8 cellular contexts compared by ENCODE assay signal in genomic region chr16:75070055-75070841, GRCh38. TPM values are rescaled to one million over a fixed set of nuclear protein-coding genes. Genes with fewer than 3 reads are reported as not detected.
DNase-seq lines count a peak whose midpoint lies in the region; ATAC-seq, FAIRE-seq and TF ChIP-seq lines count a peak whose summit lies in the region.
"Had no signal": no experiment of that assay in that cellular context is flagged by ENCODE, and none has a peak within 500 bp of the region (broad histone marks: within the 10 kb centered on the region; RNA-seq: fewer than 3 reads in every experiment).

No MANE protein-coding gene starts in this region.

- TF ChIP-seq POLR2A in heart left ventricle (IDR thresholded peaks at IDR 0.05) = no peak
- TF ChIP-seq POLR2A in H54 (IDR thresholded peaks at IDR 0.05; ENCODE audit: low read depth, low read length) = no peak

- no peaks in the 10 kb centered on the region for H3K9me3 ChIP-seq in RWPE2 (ENCODE audit: severe bottlenecking)
- no peaks in the 10 kb centered on the region for H3K9me3 ChIP-seq in heart left ventricle
- H3K9me3 ChIP-seq in psoas muscle = no peaks in the 10 kb centered on the region

- WGBS in heart left ventricle, 4 donors = 43 to 59% (median 46%) methylated on average over 11 of the region's 11 CpGs
- WGBS in psoas muscle, 3 donors = 38 to 45% (median 40%) methylated on average over 11 of the region's 11 CpGs

- ATAC-seq in RWPE2 (ENCODE audit: low read depth) (0 out of 3 replicates have a peak, but pooled peaks have one; percentile 19), heart left ventricle (peak in 3 of 4 donors; percentile 54 to 68 (median 58)), psoas muscle (peak; percentile 49 to 78 (median 70)), HG02938 (IDR thresholded peaks at IDR 0.05; ENCODE audit: unreplicated experiment) (no peak)

- H3K4me3 ChIP-seq in RWPE2 (ENCODE audit: severe bottlenecking) (no peak overlapping the region), heart left ventricle (no peak overlapping the region), psoas muscle (no peak overlapping the region)

- intact Hi-C loops in heart left ventricle (cut with DNase I) = no loop called here
- intact Hi-C loops in psoas muscle (cut with DNase I) = no loop called here

- DNase-seq in EH (ENCODE audit: low read depth) (peak; percentile 17), RWPE2 (ENCODE audit: low spot score) (no peak), heart left ventricle (peak; percentile 23 to 81 (median 40)), psoas muscle (peak; percentile 55 to 83), NCI-H128 (lab: John Stamatoyannopoulos, UW; ENCODE audit: unreplicated experiment) (no peak), H54 (ENCODE audit: insufficient read length, low spot score) (no peak)
- DNase-seq: NCI-H2171 had no signal

- H3K27ac ChIP-seq in RWPE2 (ENCODE audit: poor library complexity, severe bottlenecking) = no peak overlapping the region
- peak overlapping the region in 1 of 12 donors; percentile 15 for H3K27ac ChIP-seq in heart left ventricle
- peak overlapping the region; percentile 47 for H3K27ac ChIP-seq in psoas muscle

- FAIRE-seq in H54 (lab: Jason Lieb, UNC) = no peak

- H3K36me3 ChIP-seq in RWPE2 (ENCODE audit: low read depth) (no peaks in the 10 kb centered on the region), heart left ventricle (no peaks in the 10 kb centered on the region), psoas muscle (ENCODE audit: insufficient read depth in 1 of 2, low read depth in 1 of 2) (no peaks in the 10 kb centered on the region)

- H3K4me1 ChIP-seq in RWPE2 (ENCODE audit: insufficient read depth, poor library complexity, severe bottlenecking) (no peaks in the 10 kb centered on the region), heart left ventricle (peaks cover 1 to 46% (median 22%) of the 10 kb centered on the region in 12 donors), psoas muscle (peaks cover 50% of the 10 kb centered on the region)

- TF ChIP-seq CTCF in RWPE2 (IDR thresholded peaks at IDR 0.05; ENCODE audit: poor library complexity, severe bottlenecking) (no peak), heart left ventricle (IDR thresholded peaks at IDR 0.05) (no peak), psoas muscle (IDR thresholded peaks at IDR 0.05) (no peak)

- no peaks in the 10 kb centered on the region for H3K27me3 ChIP-seq in RWPE2 (ENCODE audit: insufficient read depth, poor library complexity, severe bottlenecking)
- no peaks in the 10 kb centered on the region for H3K27me3 ChIP-seq in heart left ventricle
- H3K27me3 ChIP-seq in psoas muscle (ENCODE audit: insufficient read depth in 3 of 3, low read length in 2 of 3) = no peaks in the 10 kb centered on the region

RNA-seq across cellular contexts. Expression of gene LDHD, which starts 46.3 kb away (rescaled TPM):
- total RNA-seq in heart left ventricle (100 to 1,000 TPM in 3 of 9 donors, 10 to 100 TPM in 6; 56.4 to 185 (median 90.6) TPM), psoas muscle (10 to 100 TPM; 26.2 to 66.6 (median 41.3) TPM)
- polyA plus RNA-seq in heart left ventricle (100 to 1,000 TPM in 1 of 2 donors, 10 to 100 TPM in 1; 49.0 to 104 TPM), psoas muscle (10 to 100 TPM; 20.5 to 37.5 (median 27.8) TPM)

Comparison
In these comparisons a context has a peak if more than half of its experiments do, and no peak if none do; other contexts are left out.
1. DNase-seq: peak in EH (single experiment), heart left ventricle (5 of 5) and psoas muscle (2 of 2); none in RWPE2 (single experiment), NCI-H128 (single experiment) and H54 (single experiment).